1 cellular context compared by ENCODE assay signal in genomic region chr1:151108331-151108730, GRCh38.
A peak's percentile ranks its signal among the peaks of the same experiment; 100 is the strongest.
TF ChIP-seq lines count a peak whose summit lies in the region.

No MANE protein-coding gene starts in this region.

TF ChIP-seq in HepG2, 621 proteins besides CTCF, POLR2A, EP300 and RAD21 (continued from another document and continues in another):
- TF ChIP-seq, protein P1, sequence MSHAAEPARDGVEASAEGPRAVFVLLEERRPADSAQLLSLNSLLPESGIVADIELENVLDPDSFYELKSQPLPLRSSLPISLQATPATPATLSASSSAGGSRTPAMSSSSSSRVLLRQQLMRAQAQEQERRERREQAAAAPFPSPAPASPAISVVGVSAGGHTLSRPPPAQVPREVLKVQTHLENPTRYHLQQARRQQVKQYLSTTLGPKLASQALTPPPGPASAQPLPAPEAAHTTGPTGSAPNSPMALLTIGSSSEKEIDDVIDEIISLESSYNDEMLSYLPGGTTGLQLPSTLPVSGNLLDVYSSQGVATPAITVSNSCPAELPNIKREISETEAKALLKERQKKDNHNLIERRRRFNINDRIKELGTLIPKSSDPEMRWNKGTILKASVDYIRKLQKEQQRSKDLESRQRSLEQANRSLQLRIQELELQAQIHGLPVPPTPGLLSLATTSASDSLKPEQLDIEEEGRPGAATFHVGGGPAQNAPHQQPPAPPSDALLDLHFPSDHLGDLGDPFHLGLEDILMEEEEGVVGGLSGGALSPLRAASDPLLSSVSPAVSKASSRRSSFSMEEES (CRISPR knock-in tag; IDR thresholded peaks at IDR 0.05), result no peak
- TF ChIP-seq IRF2 (CRISPR knock-in tag; IDR thresholded peaks at IDR 0.05) (no peak), ZMYM3 (CRISPR knock-in tag; IDR thresholded peaks at IDR 0.05) (peak; percentile 77), ATF4 (CRISPR knock-in tag; IDR thresholded peaks at IDR 0.05) (peak in 1 of 2 experiments; percentile 65; a peak in 2 of 4 replicates), MED13 (CRISPR knock-in tag; IDR thresholded peaks at IDR 0.05) (no peak), JUND (CRISPR knock-in tag; IDR thresholded peaks at IDR 0.05) (peak; percentile 95), PATZ1 (CRISPR knock-in tag; IDR thresholded peaks at IDR 0.05) (peak; percentile 30; the same call in 1 of the 2 replicates), ZNF333 (CRISPR knock-in tag; IDR thresholded peaks at IDR 0.05; ENCODE audit: borderline replicate concordance) (no peak), NR2F2 (IDR thresholded peaks at IDR 0.05; ENCODE audit: borderline replicate concordance, low read depth) (no peak), GFI1 (CRISPR knock-in tag; IDR thresholded peaks at IDR 0.05; ENCODE audit: borderline replicate concordance) (no peak), MIER3 (CRISPR knock-in tag; IDR thresholded peaks at IDR 0.05; ENCODE audit: borderline replicate concordance) (peak; percentile 47; the same call in 1 of the 2 replicates), PREB (CRISPR knock-in tag; IDR thresholded peaks at IDR 0.05) (no peak), NR2F1 (CRISPR knock-in tag; IDR thresholded peaks at IDR 0.05) (peak; percentile 59 to 76; a peak in 3 of 4 replicates), MAZ (IDR thresholded peaks at IDR 0.05; ENCODE audit: borderline replicate concordance, low read depth, low read length) (no peak), MAZ (CRISPR knock-in tag; IDR thresholded peaks at IDR 0.05; ENCODE audit: low read depth) (no peak), GATAD2A (CRISPR knock-in tag; IDR thresholded peaks at IDR 0.05) (peak; percentile 68), FOXA3 (CRISPR knock-in tag; IDR thresholded peaks at IDR 0.05) (peak; percentile 65), SALL1 (CRISPR knock-in tag; IDR thresholded peaks at IDR 0.05) (peak; percentile 72), TP53 (CRISPR knock-in tag; conservative IDR thresholded peaks at IDR 0.05) (0 out of 2 replicates have a peak, but pooled peaks have one; percentile 5), KDM3A (CRISPR knock-in tag; IDR thresholded peaks at IDR 0.05; ENCODE audit: low read depth) (peak; percentile 45; the same call in 1 of the 2 replicates), ZNF770 (CRISPR knock-in tag; IDR thresholded peaks at IDR 0.05) (peak; percentile 97), FOXO1 (CRISPR knock-in tag; IDR thresholded peaks at IDR 0.05) (peak; percentile 36; the same call in 1 of the 2 replicates), CREB1 (IDR thresholded peaks at IDR 0.05) (peak; percentile 49; the same call in 1 of the 2 replicates), CREB1 (CRISPR knock-in tag; IDR thresholded peaks at IDR 0.05) (no peak), PITX1 (CRISPR knock-in tag; IDR thresholded peaks at IDR 0.05) (peak; percentile 86; the same call in 1 of the 2 replicates), AHR (CRISPR knock-in tag; IDR thresholded peaks at IDR 0.05) (no peak), FOSL2 (CRISPR knock-in tag; IDR thresholded peaks at IDR 0.05) (peak; percentile 99), CENPX (CRISPR knock-in tag; IDR thresholded peaks at IDR 0.05) (no peak), HNF4A (CRISPR knock-in tag; IDR thresholded peaks at IDR 0.05) (peak; percentile 20; the same call in 1 of the 2 replicates), JDP2 (CRISPR knock-in tag; IDR thresholded peaks at IDR 0.05; ENCODE audit: borderline replicate concordance) (no peak), ZSCAN5A (CRISPR knock-in tag; IDR thresholded peaks at IDR 0.05; ENCODE audit: borderline replicate concordance) (no peak), CEBPB (IDR thresholded peaks at IDR 0.05; ENCODE audit: borderline replicate concordance, low read depth, low read length) (peak; percentile 81; the same call in 1 of the 2 replicates), CBX5 (CRISPR knock-in tag; IDR thresholded peaks at IDR 0.05; ENCODE audit: borderline replicate concordance) (no peak), ADNP (CRISPR knock-in tag; IDR thresholded peaks at IDR 0.05) (0 out of 2 replicates have a peak, but pooled peaks have one; percentile 61), GABPA (IDR thresholded peaks at IDR 0.05; ENCODE audit: low read depth, low read length) (no peak), GABPA (CRISPR knock-in tag; IDR thresholded peaks at IDR 0.05; ENCODE audit: low read depth) (no peak), CBX2 (IDR thresholded peaks at IDR 0.05; ENCODE audit: low read depth, low read length) (no peak), CBX2 (CRISPR knock-in tag; IDR thresholded peaks at IDR 0.05; ENCODE audit: low read depth) (no peak), ZBTB4 (CRISPR knock-in tag; IDR thresholded peaks at IDR 0.05; ENCODE audit: borderline replicate concordance) (no peak), MLLT10 (CRISPR knock-in tag; IDR thresholded peaks at IDR 0.05) (no peak), JUNB (CRISPR knock-in tag; IDR thresholded peaks at IDR 0.05; ENCODE audit: borderline replicate concordance) (peak; percentile 84), ZNF816 (CRISPR knock-in tag; IDR thresholded peaks at IDR 0.05; ENCODE audit: borderline replicate concordance) (no peak), TCF7L2 (IDR thresholded peaks at IDR 0.05; ENCODE audit: low read depth, low read length) (no peak), FOXA1 (IDR thresholded peaks at IDR 0.05) (no peak), FOXA1 (CRISPR knock-in tag; IDR thresholded peaks at IDR 0.05) (peak; percentile 45; the same call in 1 of the 2 replicates), TCF12 (IDR thresholded peaks at IDR 0.05) (no peak), TCF12 (CRISPR knock-in tag; IDR thresholded peaks at IDR 0.05) (no peak), FOXO4 (CRISPR knock-in tag; conservative IDR thresholded peaks at IDR 0.05) (no peak)
- TF ChIP-seq, protein P2, sequence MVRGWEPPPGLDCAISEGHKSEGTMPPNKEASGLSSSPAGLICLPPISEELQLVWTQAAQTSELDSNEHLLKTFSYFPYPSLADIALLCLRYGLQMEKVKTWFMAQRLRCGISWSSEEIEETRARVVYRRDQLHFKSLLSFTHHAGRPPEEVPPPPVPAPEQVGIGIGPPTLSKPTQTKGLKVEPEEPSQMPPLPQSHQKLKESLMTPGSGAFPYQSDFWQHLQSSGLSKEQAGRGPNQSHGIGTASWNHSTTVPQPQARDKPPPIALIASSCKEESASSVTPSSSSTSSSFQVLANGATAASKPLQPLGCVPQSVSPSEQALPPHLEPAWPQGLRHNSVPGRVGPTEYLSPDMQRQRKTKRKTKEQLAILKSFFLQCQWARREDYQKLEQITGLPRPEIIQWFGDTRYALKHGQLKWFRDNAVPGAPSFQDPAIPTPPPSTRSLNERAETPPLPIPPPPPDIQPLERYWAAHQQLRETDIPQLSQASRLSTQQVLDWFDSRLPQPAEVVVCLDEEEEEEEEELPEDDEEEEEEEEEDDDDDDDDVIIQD (CRISPR knock-in tag; IDR thresholded peaks at IDR 0.05; ENCODE audit: low read depth), result 0 out of 2 replicates have a peak, but pooled peaks have one; percentile 29
